Comparison of ENCODE assay signal across 8 cellular contexts in the genomic region with DNA sequence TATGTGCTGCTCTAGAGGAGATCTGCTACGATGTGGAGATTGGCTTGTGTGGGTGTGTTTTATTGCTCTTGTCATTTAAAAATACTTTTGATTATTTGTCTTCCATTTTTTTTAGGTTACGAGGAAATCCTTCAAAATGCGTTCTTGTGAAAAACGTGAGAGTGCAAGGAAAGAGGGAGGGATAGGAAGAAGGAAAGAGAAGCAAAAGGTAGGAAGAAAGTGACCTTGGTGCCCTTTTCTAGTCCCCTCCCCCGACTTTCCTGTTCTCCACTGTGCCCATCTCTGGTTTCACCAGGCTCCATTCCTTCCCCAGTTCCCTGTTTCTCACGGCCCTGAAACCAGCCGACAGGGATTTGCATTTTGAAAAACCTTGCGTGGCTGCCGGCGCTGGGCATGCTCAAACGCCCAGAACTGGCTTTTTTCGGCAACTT. TPM values are rescaled to one million over a fixed set of nuclear protein-coding genes. Genes with fewer than 3 reads are reported as not detected.
DNase-seq lines count a peak whose midpoint lies in the region; ATAC-seq and TF ChIP-seq lines count a peak whose summit lies in the region.

No MANE protein-coding gene starts in this region.

- no peak overlapping the region for H2BK15ac ChIP-seq in neuronal stem cell (ENCODE audit: low read length)

- CTCF ChIA-PET in PC-3 (lab: Charles Lee), result interaction anchor here (0.6 to 2.8 kb wide), 15 partner anchors 12 to 1870 kb away, joined by 3 to 18 read pairs (median 3); no protein-coding TSS in a partner anchor

- no peak overlapping the region for H3K4ac ChIP-seq in neuronal stem cell (ENCODE audit: low read length)

- H3K27me3 Mint-ChIP-seq in CD14-positive monocyte (ENCODE audit: low read depth in 3 of 3), result peaks cover 26 to 47% (median 36%) of the 10 kb centered on the region in 3 donors

- peak overlapping the region; percentile 67 for H3K14ac ChIP-seq in neuronal stem cell (ENCODE audit: low read length)

- H3K36me3 ChIP-seq in PC-3 (ENCODE audit: low read depth, low read length) (no peaks in the 10 kb centered on the region), neuronal stem cell (replicated peaks in 1 of 2; ENCODE audit: control insufficient read depth in 2 of 2, insufficient read depth in 2 of 2, low read length in 2 of 2) (no peaks in the 10 kb centered on the region)

- H4K20me1 ChIP-seq in PC-3 (ENCODE audit: low read length), result 0 out of 2 replicates have a peak, but pooled peaks cover 9% of the 10 kb centered on the region

- peak overlapping the region; percentile 99 for H3K4me3 ChIP-seq in PC-3 (ENCODE audit: low read length)
- H3K4me3 ChIP-seq in fibroblast of mammary gland (ENCODE audit: control insufficient read depth, low read depth, low read length), result peak overlapping the region; percentile 55
- H3K4me3 ChIP-seq in neuronal stem cell (ENCODE audit: low read length in 2 of 2), result peak overlapping the region; percentile 79 to 90

- H3K27me3 ChIP-seq in PC-3 (ENCODE audit: low read length), result no peaks in the 10 kb centered on the region
- peaks cover 0 to 38% (median 0%) of the 10 kb centered on the region in 3 experiments for H3K27me3 ChIP-seq in neuronal stem cell (ENCODE audit: control insufficient read depth in 3 of 3, insufficient read depth in 3 of 3, low read depth in 1 of 3, low read length in 3 of 3)

- H3F3A ChIP-seq in PC-3 (ENCODE audit: low read length, unreplicated experiment), result no peaks in the 10 kb centered on the region

- H3K4me2 ChIP-seq in PC-3 (ENCODE audit: low read length) (peak overlapping the region; percentile 65), neuronal stem cell (ENCODE audit: insufficient read depth, low read length, poor library complexity, severe bottlenecking) (peak overlapping the region; percentile 78)

- H3K23ac ChIP-seq in neuronal stem cell (ENCODE audit: low read depth, low read length, poor library complexity), result no peak overlapping the region

- H2BK120ac ChIP-seq in neuronal stem cell (ENCODE audit: low read depth, low read length), result no peak overlapping the region

- no peak for TF ChIP-seq CTCF in CD14-positive monocyte (IDR thresholded peaks at IDR 0.05)
- no peak for TF ChIP-seq CTCF in PC-3 (conservative IDR thresholded peaks at IDR 0.05; ENCODE audit: low read depth, low read length)
- no peak for TF ChIP-seq CTCF in fibroblast of mammary gland (conservative IDR thresholded peaks at IDR 0.05; ENCODE audit: control insufficient read depth, insufficient read depth, low read depth, low read length)
- no peak for TF ChIP-seq CTCF in GM13977 (IDR thresholded peaks at IDR 0.05; ENCODE audit: extremely low read depth, insufficient read depth, missing control alignments)

- H3K27ac Mint-ChIP-seq in CD14-positive monocyte, result peak overlapping the region in 1 of 7 donors; percentile 36

- peaks cover 0 to 8% of the 10 kb centered on the region in 2 donors for H3K36me3 Mint-ChIP-seq in CD14-positive monocyte

- H2AK5ac ChIP-seq in neuronal stem cell (ENCODE audit: low read depth, low read length), result no peak overlapping the region

- POLR2A ChIA-PET in PC-3 (lab: Charles Lee; ENCODE audit: unreplicated experiment), result no interaction called here

- H3K9me3 Mint-ChIP-seq in CD14-positive monocyte, result peaks cover 0 to 5% (median 1%) of the 10 kb centered on the region in 7 donors

- H3K4me1 Mint-ChIP-seq in CD14-positive monocyte, result peaks cover 26% of the 10 kb centered on the region

- no peak overlapping the region for H4K91ac ChIP-seq in neuronal stem cell (ENCODE audit: low read depth, low read length, poor library complexity)

- H3K4me1 ChIP-seq in PC-3 (ENCODE audit: insufficient read depth, low read length), result peaks cover 17% of the 10 kb centered on the region
- H3K4me1 ChIP-seq in neuronal stem cell (ENCODE audit: control insufficient read depth in 2 of 2, insufficient read depth in 1 of 2, low read depth in 1 of 2, low read length in 2 of 2), result peaks cover 4 to 9% of the 10 kb centered on the region in 2 donors

- no peak overlapping the region for H4K8ac ChIP-seq in neuronal stem cell (ENCODE audit: low read depth, low read length)

- H2AFZ ChIP-seq in PC-3 (ENCODE audit: low read length) (peak overlapping the region; percentile 64), neuronal stem cell (ENCODE audit: low read length) (peak overlapping the region; percentile 100)

- H3K79me1 ChIP-seq in neuronal stem cell (ENCODE audit: low read depth, low read length), result no peaks in the 10 kb centered on the region

- peaks cover 37% of the 10 kb centered on the region for H3K79me2 ChIP-seq in PC-3 (ENCODE audit: low read length)

- H3K9me2 ChIP-seq in PC-3 (replicated peaks; ENCODE audit: low read length), result no peaks in the 10 kb centered on the region

- no peak overlapping the region for H2BK12ac ChIP-seq in neuronal stem cell (ENCODE audit: low read length)

- H3K27ac ChIP-seq in PC-3 (ENCODE audit: low read length) (peak overlapping the region; percentile 15), neuronal stem cell (replicated peaks; ENCODE audit: low read length) (no peak overlapping the region)

- peak overlapping the region; percentile 94 for H3K18ac ChIP-seq in neuronal stem cell (ENCODE audit: low read length)

- peak overlapping the region; percentile 89 to 92 for H3K4me3 Mint-ChIP-seq in CD14-positive monocyte

- no CpG with 5 or more reads among the region's 12 CpGs for WGBS in neuronal stem cell (ENCODE audit: extremely low coverage in 2 of 2, insufficient read length in 2 of 2, insufficient replicate concordance in 1 of 2), 2 donors

- no TSS peak for BruUV-seq in PC-3 (replicated peaks; lab: Mats Ljungman, UMichigan)

- intact Hi-C loops in CD14-positive monocyte (cut with micrococcal nuclease), result no loop called here
- intact Hi-C loops in PC-3 (cut with micrococcal nuclease), result loop anchor here (2.0 to 10.0 kb wide), 2 partner anchors 35 to 531 kb away; no protein-coding TSS in a partner anchor

- DNase-seq in CD14-positive monocyte (ENCODE audit: low spot score) (no peak), PC-3 (no peak), fibroblast of mammary gland (ENCODE audit: low read depth) (no peak), neuronal stem cell (ENCODE audit: low spot score) (no peak), GM13977 (ENCODE audit: low spot score) (no peak), A172 (ENCODE audit: low spot score) (no peak), NCI-H748 treated with DMSO at 0.1 percent for 48 hours (lab: John Stamatoyannopoulos, UW) (no peak)

- H3K9ac ChIP-seq in PC-3 (ENCODE audit: low read length), result peak overlapping the region; percentile 38
- H3K9ac ChIP-seq in neuronal stem cell (ENCODE audit: low read depth, low read length, poor library complexity), result peak overlapping the region; percentile 12

- ATAC-seq in PC-3, result no peak
- ATAC-seq in HG03135 (IDR thresholded peaks at IDR 0.05; ENCODE audit: unreplicated experiment), result no peak

- no peak overlapping the region for H2BK5ac ChIP-seq in neuronal stem cell (ENCODE audit: low read length)

- in situ Hi-C loops in GM13977 (cut with MboI; ENCODE audit: low pct_unique_long_range_greater_than_20kb, low sequenced_read_pairs, unreplicated experiment), result no loop called here

- H3K9me3 ChIP-seq in PC-3 (ENCODE audit: low read length) (no peaks in the 10 kb centered on the region), neuronal stem cell (replicated peaks in 1 of 2; ENCODE audit: control insufficient read depth in 2 of 2, insufficient read depth in 1 of 2, low read depth in 1 of 2, low read length in 2 of 2) (peaks cover 0 to 3% of the 10 kb centered on the region in 2 donors)

RNA-seq across cellular contexts. Expression of gene GNAI1, which starts 0.5 kb away (rescaled TPM):
- polyA plus RNA-seq in CD14-positive monocyte, result 1 to 10 TPM in 1 of 2 donors, under 1 TPM in 1; 0.79 to 1.0 TPM
- 16.9 and 19.6 TPM in 2 replicates for total RNA-seq in PC-3 (2014; rRNA removed)
- 19.6 TPM for polyA plus RNA-seq in neuronal stem cell (2013, experiment 1 of 2)
- polyA plus RNA-seq in neuronal stem cell (2013, experiment 2 of 2), result 20.4 TPM
- total RNA-seq in A172 (2014; rRNA removed; shearing (Covaris generic)), result 51.4 and 55.1 TPM in 2 replicates
